ENCODE assay signal across 17 cellular contexts in the genomic region with DNA sequence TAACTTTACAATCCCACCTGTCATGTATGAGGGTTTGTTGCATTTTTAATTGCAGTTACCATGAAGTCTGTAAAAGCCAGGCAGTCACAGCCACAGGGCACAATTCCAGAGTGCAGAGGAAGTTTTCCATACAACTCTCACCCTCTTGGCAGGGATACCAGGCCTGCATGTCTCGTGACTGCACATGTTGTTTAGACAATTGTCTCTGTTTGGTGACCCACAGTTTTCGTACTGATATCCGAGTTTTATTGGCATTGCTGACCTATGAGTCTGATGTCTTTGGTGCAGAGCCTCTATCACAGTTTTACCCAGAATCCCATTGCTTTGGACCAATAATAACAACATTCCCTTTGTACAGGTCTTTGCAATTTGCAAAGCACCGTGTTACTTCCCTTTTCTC. TPM values are rescaled to one million over a fixed set of nuclear protein-coding genes. Genes with fewer than 3 reads are reported as not detected.
DNase-seq lines count a peak whose midpoint lies in the region; ATAC-seq and TF ChIP-seq lines count a peak whose summit lies in the region.
"Had no signal": no experiment of that assay in that cellular context is flagged by ENCODE, and none has a peak within 500 bp of the region (broad histone marks: within the 10 kb centered on the region; RNA-seq: fewer than 3 reads in every experiment).

No MANE protein-coding gene starts in this region.

- H3K9me3 ChIP-seq in uterus (no peaks in the 10 kb centered on the region), WERI-Rb-1 (ENCODE audit: severe bottlenecking) (no peaks in the 10 kb centered on the region)
- H3K9me3 ChIP-seq: testis had no signal

- intact Hi-C loops in left colon (cut with DNase I, micrococcal nuclease): no loop called here
- intact Hi-C loops in uterus (cut with DNase I; ENCODE audit: low total_unique reads): no loop called here

- H3K36me3 ChIP-seq in uterus (no peaks in the 10 kb centered on the region), WERI-Rb-1 (no peaks in the 10 kb centered on the region)

- TF ChIP-seq CTCF in uterus (IDR thresholded peaks at IDR 0.05): no peak
- no peak for TF ChIP-seq CTCF in WERI-Rb-1 (IDR thresholded peaks at IDR 0.05; ENCODE audit: low read depth, low read length)

- H3K27ac ChIP-seq in uterus (peak overlapping the region; percentile 79 to 85), WERI-Rb-1 (no peak overlapping the region)
- H3K27ac ChIP-seq: RWPE1 had no signal

- DNase-seq in LoVo (ENCODE audit: low spot score): peak; percentile 83
- DNase-seq in dermis blood vessel endothelial cell: peak; percentile 78
- DNase-seq in left colon: peak; percentile 71 to 87
- no peak for DNase-seq in uterus
- no peak for DNase-seq in WERI-Rb-1
- DNase-seq: activated gamma-delta T cell; aorta; CD4-positive, CD25-positive, alpha-beta regulatory T cell; H9; NCI-H2029 treated with DMSO at 0.1 percent for 48 hours; NCI-H526; T-helper 1 cell; testis had no signal

- H3K27me3 ChIP-seq in uterus (no peaks in the 10 kb centered on the region), WERI-Rb-1 (ENCODE audit: insufficient read depth, low read depth, severe bottlenecking) (no peaks in the 10 kb centered on the region)
- H3K27me3 ChIP-seq: testis had no signal

- H3K4me3 ChIP-seq in uterus (no peak overlapping the region), WERI-Rb-1 (ENCODE audit: low read depth, low read length) (no peak overlapping the region)

- ATAC-seq in left colon: peak; percentile 91
- ATAC-seq in GM19023 (IDR thresholded peaks at IDR 0.05; ENCODE audit: unreplicated experiment): no peak
- no peak for ATAC-seq in HG03439 (IDR thresholded peaks at IDR 0.05; ENCODE audit: unreplicated experiment)
- ATAC-seq: esophagus mucosa had no signal

- TF ChIP-seq POLR2A in uterus (IDR thresholded peaks at IDR 0.05): no peak

- H3K4me1 ChIP-seq in uterus: peaks cover 4 to 5% of the 10 kb centered on the region in 2 donors

RNA-seq across cellular contexts. Expression of gene MYZAP, which starts 24.9 kb away (rescaled TPM):
- total RNA-seq in dermis blood vessel endothelial cell (82.5 and 94.7 TPM in 2 replicates), left colon (10 to 100 TPM; 12.9 to 21.3 TPM), uterus (10 to 100 TPM in 3 of 4 donors, 1 to 10 TPM in 1; 7.7 to 22.5 (median 18.2) TPM)

Comparison
In these comparisons a context has a peak if more than half of its experiments do, and no peak if none do; other contexts are left out.
1. DNase-seq: peak in LoVo (single experiment), dermis blood vessel endothelial cell (single experiment) and left colon (2 of 2); none in uterus (0 of 2) and WERI-Rb-1 (single experiment).